ENCODE assay signal across 15 cellular contexts in genomic region chr7:142376356-142376997, GRCh38.
DNase-seq lines count a peak whose midpoint lies in the region; ATAC-seq and TF ChIP-seq lines count a peak whose summit lies in the region.
"Had no signal": no experiment of that assay in that cellular context is flagged by ENCODE, and none has a peak within 500 bp of the region (broad histone marks: within the 10 kb centered on the region; RNA-seq: fewer than 3 reads in every experiment).

No MANE protein-coding gene starts in this region.

- H2BK5ac ChIP-seq in trophoblast cell (ENCODE audit: low read depth, low read length, poor library complexity), result peak overlapping the region; percentile 1

- peaks cover under 1% of the 10 kb centered on the region for H3K4me1 Mint-ChIP-seq in activated T-cell treated with anti-CD3 and anti-CD28 coated beads, Interleukin-2, amount 50 U/mL, for 72 hours (ENCODE audit: low read depth)

- peak overlapping the region; percentile 40 for H3K4me2 ChIP-seq in Loucy (ENCODE audit: low read depth, low read length, poor library complexity, severe bottlenecking)
- peak overlapping the region; percentile 18 for H3K4me2 ChIP-seq in trophoblast cell (ENCODE audit: low read length)

- H4K12ac ChIP-seq in trophoblast cell (ENCODE audit: low read depth, low read length), result no peak overlapping the region

- H3K27me3 ChIP-seq in Loucy (ENCODE audit: insufficient read depth, low read length, poor library complexity, severe bottlenecking) (no peaks in the 10 kb centered on the region), trophoblast cell (ENCODE audit: insufficient read depth, low read length) (no peaks in the 10 kb centered on the region)
- H3K27me3 ChIP-seq: ovary, testis had no signal

- WGBS in trophoblast cell (ENCODE audit: extremely low coverage, insufficient coverage, insufficient read length), result no CpG with 5 or more reads among the region's 6 CpGs

- peak overlapping the region; percentile 52 for H3K27ac ChIP-seq in trophoblast cell (ENCODE audit: low read depth, low read length)
- H3K27ac ChIP-seq: ovary, testis had no signal

- no peaks in the 10 kb centered on the region; the same call in 1 of the 2 replicates for H3F3A ChIP-seq in Loucy (ENCODE audit: low read depth)

- H2BK120ac ChIP-seq in trophoblast cell (ENCODE audit: insufficient read depth, low read length, poor library complexity), result peak overlapping the region; percentile 8

- peak overlapping the region; percentile 4 for H3K18ac ChIP-seq in trophoblast cell (ENCODE audit: low read length)

- peak overlapping the region; percentile 67 for H4K91ac ChIP-seq in trophoblast cell (ENCODE audit: low read depth, low read length)

- H3K36me3 Mint-ChIP-seq in activated T-cell treated with anti-CD3 and anti-CD28 coated beads, Interleukin-2, amount 50 U/mL, for 72 hours (ENCODE audit: insufficient read depth in 2 of 2), result no peaks in the 10 kb centered on the region
- H3K36me3 Mint-ChIP-seq: activated naive CD8-positive, alpha-beta T cell had no signal

- no peaks in the 10 kb centered on the region for H3K9me2 ChIP-seq in Loucy (replicated peaks; ENCODE audit: low read depth, low read length)

- no peak overlapping the region for H3K14ac ChIP-seq in trophoblast cell (ENCODE audit: low read length)

- H3K9me3 ChIP-seq in Loucy (ENCODE audit: insufficient read depth, low read depth, low read length) (no peaks in the 10 kb centered on the region), trophoblast cell (ENCODE audit: insufficient read depth, low read depth, low read length) (no peaks in the 10 kb centered on the region)
- H3K9me3 ChIP-seq: ovary, testis had no signal

- H3K27ac Mint-ChIP-seq in activated T-cell treated with anti-CD3 and anti-CD28 coated beads, Interleukin-2, amount 50 U/mL, for 72 hours, result no peak overlapping the region

- H2BK12ac ChIP-seq in trophoblast cell (ENCODE audit: low read length), result peak overlapping the region; percentile 46

- H3K27me3 Mint-ChIP-seq in activated T-cell treated with anti-CD3 and anti-CD28 coated beads, Interleukin-2, amount 50 U/mL, for 72 hours (ENCODE audit: low read depth), result no peaks in the 10 kb centered on the region

- H3K79me2 ChIP-seq in Loucy (ENCODE audit: insufficient read depth, low read length), result no peaks in the 10 kb centered on the region
- H3K79me2 ChIP-seq in trophoblast cell (ENCODE audit: control insufficient read depth, insufficient read depth, low read length, poor library complexity), result no peaks in the 10 kb centered on the region

- H4K20me1 ChIP-seq in Loucy (ENCODE audit: insufficient read depth, low read length, poor library complexity, severe bottlenecking), result no peaks in the 10 kb centered on the region

- H3K9ac ChIP-seq in Loucy (ENCODE audit: low read depth, low read length, poor library complexity, severe bottlenecking) (peak overlapping the region; percentile 60), trophoblast cell (ENCODE audit: low read length) (no peak overlapping the region)

- H3K4me3 Mint-ChIP-seq in activated T-cell treated with anti-CD3 and anti-CD28 coated beads, Interleukin-2, amount 50 U/mL, for 72 hours, result no peak overlapping the region
- H3K4me3 Mint-ChIP-seq: activated naive CD8-positive, alpha-beta T cell had no signal

- no peak overlapping the region for H2AK5ac ChIP-seq in trophoblast cell (ENCODE audit: low read length)

- H3K79me1 ChIP-seq in trophoblast cell (ENCODE audit: low read length), result peaks cover 6% of the 10 kb centered on the region

- H3K4me1 ChIP-seq in Loucy (ENCODE audit: insufficient read depth, low read length, poor library complexity, severe bottlenecking) (peaks cover 43% of the 10 kb centered on the region), trophoblast cell (ENCODE audit: control insufficient read depth in 1 of 2, insufficient read depth in 2 of 2, low read length in 2 of 2) (peaks cover 22 to 24% of the 10 kb centered on the region in 2 experiments)
- H3K4me1 ChIP-seq: testis had no signal

- ATAC-seq in HG02885 (IDR thresholded peaks at IDR 0.05; ENCODE audit: poor library complexity, unreplicated experiment), result no peak
- ATAC-seq in activated T-cell treated with anti-CD3 and anti-CD28 coated beads, Interleukin-2, amount 50 U/mL, for 72 hours (replicated peaks in 1 of 2), result no peak

- no peak overlapping the region for H4K8ac ChIP-seq in trophoblast cell (ENCODE audit: low read depth, low read length)

- TF ChIP-seq CTCF in Loucy (conservative IDR thresholded peaks at IDR 0.05; ENCODE audit: low read length), result no peak

- H3K9me3 Mint-ChIP-seq in activated T-cell treated with anti-CD3 and anti-CD28 coated beads, Interleukin-2, amount 50 U/mL, for 72 hours, result no peaks in the 10 kb centered on the region

- H2AFZ ChIP-seq in Loucy (ENCODE audit: low read length) (peak overlapping the region; percentile 57; the same call in 1 of the 2 replicates), trophoblast cell (ENCODE audit: insufficient read depth, low read length, poor library complexity) (peak overlapping the region; percentile 17)

- DNase-seq in GDM1 (lab: John Stamatoyannopoulos, UW) (peak; percentile 42), dermis microvascular lymphatic vessel endothelial cell (ENCODE audit: low read depth in 2 of 2) (peak; percentile 66 to 72), trophoblast cell (no peak), hepatic stellate cell (ENCODE audit: low spot score) (no peak), NCI-H82 (lab: John Stamatoyannopoulos, UW) (no peak)
- DNase-seq in activated T-cell treated with anti-CD3 and anti-CD28 coated beads, Interleukin-2, amount 50 U/mL, for 72 hours, result no peak
- DNase-seq: cerebellar nuclear complex; Karpas-422; NCI-H2171; ovary; stimulated activated CD4-positive, alpha-beta T cell treated with anti-CD3 and anti-CD28 coated beads, Interleukin-12 subunit alpha, Interleukin-12 subunit beta, amount 100 ng/mL, for 4 hours; testis had no signal

- no peak overlapping the region for H3K23ac ChIP-seq in trophoblast cell (ENCODE audit: low read length)

- no peak overlapping the region for H3K4me3 ChIP-seq in Loucy (ENCODE audit: low read length, poor library complexity, severe bottlenecking)
- H3K4me3 ChIP-seq in trophoblast cell (ENCODE audit: low read depth, low read length), result no peak overlapping the region
- H3K4me3 ChIP-seq: ovary, testis had no signal

- H3K4ac ChIP-seq in trophoblast cell (ENCODE audit: low read depth, low read length), result no peak overlapping the region

- H3K36me3 ChIP-seq in Loucy (ENCODE audit: insufficient read depth, low read length) (no peaks in the 10 kb centered on the region), trophoblast cell (ENCODE audit: control insufficient read depth in 1 of 2, insufficient read depth in 2 of 2, low read length in 2 of 2) (no peaks in the 10 kb centered on the region)
- H3K36me3 ChIP-seq: ovary had no signal

Comparison
In these comparisons a context has a peak if more than half of its experiments do, and no peak if none do; other contexts are left out.
1. DNase-seq: peak in GDM1 (single experiment) and dermis microvascular lymphatic vessel endothelial cell (2 of 2); none in trophoblast cell (0 of 2), hepatic stellate cell (single experiment), activated T-cell treated with anti-CD3 and anti-CD28 coated beads, Interleukin-2, amount 50 U/mL, for 72 hours (0 of 2) and NCI-H82 (single experiment).